8 cellular contexts compared by ENCODE assay signal in genomic region chr9:112487008-112487798, GRCh38. TPM values are rescaled to one million over a fixed set of nuclear protein-coding genes. Genes with fewer than 3 reads are reported as not detected.
DNase-seq lines count a peak whose midpoint lies in the region; ATAC-seq and TF ChIP-seq lines count a peak whose summit lies in the region.

No MANE protein-coding gene starts in this region.

- intact Hi-C loops in left ventricle myocardium inferior (cut with micrococcal nuclease) = no loop called here

- H3K36me3 ChIP-seq in DOHH2 (ENCODE audit: control insufficient read depth, low read length) (peaks cover 6% of the 10 kb centered on the region), left ventricle myocardium inferior (no peaks in the 10 kb centered on the region), rectal smooth muscle tissue (ENCODE audit: control insufficient read depth, insufficient read depth, low read length) (no peaks in the 10 kb centered on the region)

- H3K4me3 ChIP-seq in DOHH2 (ENCODE audit: low read length) = peak overlapping the region; percentile 89
- H3K4me3 ChIP-seq in left ventricle myocardium inferior = peak overlapping the region; percentile 90
- peak overlapping the region; percentile 76 for H3K4me3 ChIP-seq in rectal smooth muscle tissue (ENCODE audit: low read length)

- H3K9me3 ChIP-seq in DOHH2 (ENCODE audit: control insufficient read depth, insufficient read depth, low read length) (no peaks in the 10 kb centered on the region), left ventricle myocardium inferior (replicated peaks) (no peaks in the 10 kb centered on the region)

- H3K27me3 ChIP-seq in DOHH2 (ENCODE audit: control insufficient read depth, low read length) = no peaks in the 10 kb centered on the region
- H3K27me3 ChIP-seq in left ventricle myocardium inferior (ENCODE audit: low read depth) = peaks cover 12% of the 10 kb centered on the region
- H3K27me3 ChIP-seq in rectal smooth muscle tissue (ENCODE audit: control insufficient read depth, insufficient read depth, low read length) = no peaks in the 10 kb centered on the region

- DNase-seq in HuH-7 (ENCODE audit: low spot score) (peak; percentile 48), SW 1271 (lab: John Stamatoyannopoulos, UW) (peak; percentile 19 to 61), left ventricle myocardium inferior (peak; percentile 60), GDM1 (lab: John Stamatoyannopoulos, UW) (no peak)
- DNase-seq in activated naive CD8-positive, alpha-beta T cell treated with anti-CD3 and anti-CD28 coated beads, Interleukin-2, amount 50 U/mL, for 16 hours (ENCODE audit: low read depth, low spot score) = peak; percentile 42

- TF ChIP-seq CTCF in DOHH2 (IDR thresholded peaks at IDR 0.05; ENCODE audit: low read depth, low read length, poor library complexity, severe bottlenecking) (no peak), left ventricle myocardium inferior (IDR thresholded peaks at IDR 0.05; ENCODE audit: borderline replicate concordance) (no peak)

- H3F3A ChIP-seq in DOHH2 (ENCODE audit: control insufficient read depth, insufficient read depth) = no peaks in the 10 kb centered on the region

- peak; percentile 38 for ATAC-seq in GM21529 (IDR thresholded peaks at IDR 0.05; ENCODE audit: unreplicated experiment)

- H3K27ac ChIP-seq in DOHH2 (ENCODE audit: low read depth, low read length) (peak overlapping the region; percentile 64), left ventricle myocardium inferior (replicated peaks) (peak overlapping the region; percentile 81), rectal smooth muscle tissue (ENCODE audit: low read depth, low read length) (peak overlapping the region; percentile 32)

- peaks cover 33% of the 10 kb centered on the region for H3K4me1 ChIP-seq in DOHH2 (ENCODE audit: control insufficient read depth, low read length)
- peaks cover 37% of the 10 kb centered on the region for H3K4me1 ChIP-seq in left ventricle myocardium inferior
- H3K4me1 ChIP-seq in rectal smooth muscle tissue (ENCODE audit: control insufficient read depth, insufficient read depth, low read length) = peaks cover 4% of the 10 kb centered on the region

- H3K79me2 ChIP-seq in DOHH2 (ENCODE audit: control insufficient read depth, low read length) = peaks cover 63% of the 10 kb centered on the region

- H3K9ac ChIP-seq in rectal smooth muscle tissue (ENCODE audit: low read length) = no peak overlapping the region

- no peaks in the 10 kb centered on the region for H3K9me2 ChIP-seq in DOHH2 (replicated peaks; ENCODE audit: control insufficient read depth, low read length)

- H3K4me2 ChIP-seq in DOHH2 (ENCODE audit: low read length) = peak overlapping the region; percentile 71

- no peaks in the 10 kb centered on the region for H4K20me1 ChIP-seq in DOHH2 (ENCODE audit: control insufficient read depth, insufficient read depth, low read depth, low read length)

RNA-seq across cellular contexts. Expression of gene KIAA1958, which starts 0.6 kb away (rescaled TPM):
- total RNA-seq in left ventricle myocardium inferior = 5.6 TPM
